Comparison of ENCODE assay signal across 18 cellular contexts in genomic region chr1:229184066-229184465, GRCh38.
DNase-seq lines count a peak whose midpoint lies in the region; ATAC-seq and TF ChIP-seq lines count a peak whose summit lies in the region.
"Had no signal": no experiment of that assay in that cellular context is flagged by ENCODE, and none has a peak within 500 bp of the region (broad histone marks: within the 10 kb centered on the region; RNA-seq: fewer than 3 reads in every experiment).

No MANE protein-coding gene starts in this region.

- peak in 1 of 2 donors; percentile 83 for TF ChIP-seq POLR2A in thyroid gland (IDR thresholded peaks at IDR 0.05)

- no peaks in the 10 kb centered on the region for H3K9me3 ChIP-seq in duodenal mucosa (ENCODE audit: control insufficient read depth in 1 of 2, low read length in 2 of 2)
- H3K9me3 ChIP-seq in thyroid gland, result no peaks in the 10 kb centered on the region
- H3K9me3 ChIP-seq in SJCRH30 (replicated peaks), result no peaks in the 10 kb centered on the region
- H3K9me3 ChIP-seq: SK-N-SH had no signal

- no peaks in the 10 kb centered on the region for H3K27me3 ChIP-seq in duodenal mucosa (ENCODE audit: control insufficient read depth in 1 of 2, insufficient read depth in 2 of 2, low read length in 2 of 2)
- H3K27me3 ChIP-seq in thyroid gland, result no peaks in the 10 kb centered on the region
- H3K27me3 ChIP-seq in SJCRH30, result no peaks in the 10 kb centered on the region

- H3K9ac ChIP-seq in duodenal mucosa (ENCODE audit: low read depth in 1 of 2, low read length in 2 of 2), result no peak overlapping the region
- H3K9ac ChIP-seq: SK-N-SH had no signal

- no peak overlapping the region for H3K4me3 ChIP-seq in duodenal mucosa (ENCODE audit: low read depth in 1 of 2, low read length in 2 of 2)
- H3K4me3 ChIP-seq in thyroid gland (replicated peaks in 1 of 3), result no peak overlapping the region
- H3K4me3 ChIP-seq in SJCRH30, result no peak overlapping the region
- H3K4me3 ChIP-seq: PC-9 had no signal

- 36 to 62% methylated on average over 4 of the region's 4 CpGs for WGBS in thyroid gland, 2 donors

- H3K27ac ChIP-seq in duodenal mucosa (ENCODE audit: low read depth, low read length) (peak overlapping the region; percentile 20), thyroid gland (peak overlapping the region; percentile 68 to 95 (median 83)), SJCRH30 (no peak overlapping the region)
- H3K27ac ChIP-seq: PC-9 had no signal

- TF ChIP-seq CTCF in thyroid gland (IDR thresholded peaks at IDR 0.05), result peak in 2 of 6 experiments; percentile 18 to 25

- H3K36me3 ChIP-seq in duodenal mucosa (ENCODE audit: control insufficient read depth in 1 of 2, insufficient read depth in 2 of 2, low read length in 2 of 2) (no peaks in the 10 kb centered on the region), thyroid gland (no peaks in the 10 kb centered on the region), SJCRH30 (no peaks in the 10 kb centered on the region)

- ATAC-seq in GM19395 (IDR thresholded peaks at IDR 0.05; ENCODE audit: unreplicated experiment), result no peak

- intact Hi-C loops in thyroid gland (cut with DNase I), result no loop called here

- peaks cover 18 to 32% of the 10 kb centered on the region in 2 donors for H3K4me1 ChIP-seq in duodenal mucosa (ENCODE audit: control insufficient read depth in 1 of 2, insufficient read depth in 2 of 2, low read length in 2 of 2)
- H3K4me1 ChIP-seq in thyroid gland, result peaks cover 23 to 42% of the 10 kb centered on the region in 2 donors
- 0 out of 2 replicates have a peak, but pooled peaks cover 2% of the 10 kb centered on the region for H3K4me1 ChIP-seq in SJCRH30

- DNase-seq in DMS79 (lab: John Stamatoyannopoulos, UW), result peak; percentile 34
- peak; percentile 35 for DNase-seq in medulla oblongata (ENCODE audit: extremely low spot score)
- DNase-seq in thyroid gland, result peak; percentile 88 to 93
- no peak for DNase-seq in T-helper 1 cell
- DNase-seq in SJCRH30, result no peak
- DNase-seq: CD4-positive, CD25-positive, alpha-beta regulatory T cell; COR-L47; DMS 273 treated with DMSO at 0.1 percent for 48 hours; NCI-H1105 treated with DMSO at 0.1 percent for 48 hours; NCI-H2081; NCI-H446 treated with DMSO at 0.1 percent for 48 hours; NCI-H526 treated with DMSO at 0.1 percent for 48 hours; PC-9; RPMI8226; SHP77; SK-N-SH had no signal

Comparison
In these comparisons a context has a peak if more than half of its experiments do, and no peak if none do; other contexts are left out.
1. DNase-seq: peak in DMS79 (single experiment), medulla oblongata (single experiment) and thyroid gland (2 of 2); none in T-helper 1 cell (0 of 5) and SJCRH30 (0 of 2).